ENCODE assay signal across 1 cellular context in genomic region chr16:10859020-10859419, GRCh38.
TF ChIP-seq lines count a peak whose summit lies in the region.

No MANE protein-coding gene starts in this region.

TF ChIP-seq in K562, 482 proteins besides CTCF, POLR2A, EP300 and RAD21:
- TF ChIP-seq, protein P1, sequence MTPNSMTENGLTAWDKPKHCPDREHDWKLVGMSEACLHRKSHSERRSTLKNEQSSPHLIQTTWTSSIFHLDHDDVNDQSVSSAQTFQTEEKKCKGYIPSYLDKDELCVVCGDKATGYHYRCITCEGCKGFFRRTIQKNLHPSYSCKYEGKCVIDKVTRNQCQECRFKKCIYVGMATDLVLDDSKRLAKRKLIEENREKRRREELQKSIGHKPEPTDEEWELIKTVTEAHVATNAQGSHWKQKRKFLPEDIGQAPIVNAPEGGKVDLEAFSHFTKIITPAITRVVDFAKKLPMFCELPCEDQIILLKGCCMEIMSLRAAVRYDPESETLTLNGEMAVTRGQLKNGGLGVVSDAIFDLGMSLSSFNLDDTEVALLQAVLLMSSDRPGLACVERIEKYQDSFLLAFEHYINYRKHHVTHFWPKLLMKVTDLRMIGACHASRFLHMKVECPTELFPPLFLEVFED (CRISPR knock-in tag; conservative IDR thresholded peaks at IDR 0.05), result peak; percentile 51; the same call in 1 of the 2 replicates
- TF ChIP-seq EHMT2 (IDR thresholded peaks at IDR 0.05) (0 out of 2 replicates have a peak, but pooled peaks have one; percentile 50), MAFK (IDR thresholded peaks at IDR 0.05; ENCODE audit: low read length) (no peak)
